Comparison of ENCODE assay signal across 38 cellular contexts in genomic region chr14:101575581-101575980, GRCh38. TPM values are rescaled to one million over a fixed set of nuclear protein-coding genes. Genes with fewer than 3 reads are reported as not detected.
"Had no signal": no experiment of that assay in that cellular context is flagged by ENCODE, and none has a peak within 500 bp of the region (broad histone marks: within the 10 kb centered on the region; RNA-seq: fewer than 3 reads in every experiment).

No MANE protein-coding gene starts in this region.

- H3K9me3 Mint-ChIP-seq: activated naive CD4-positive, alpha-beta T cell treated with anti-CD3 and anti-CD28 coated beads, Interleukin-2, amount 50 U/mL, for 24 hours; activated naive CD8-positive, alpha-beta T cell treated with anti-CD3 and anti-CD28 coated beads, Interleukin-2, amount 50 U/mL, for 24 hours; activated T-helper 2 cell treated with anti-CD3 and anti-CD28 coated beads, Interferon-gamma antibody, Interleukin-2, Interleukin-4, amounts not matched to agents 10 μg/mL and 5 μg/mL and 100 μg/mL, durations not matched to agents 14 hours and 24 hours and 36 hours; dendritic cell treated with granulocyte-macrophage colony-stimulating factor and Interleukin-4, amounts not matched to agents 40 ng/mL and 50 ng/mL, for 4 days; stimulated activated memory B cell treated with anti-CD40 and anti-IgM and Interleukin-4, amounts not matched to agents 10 μg/mL and 1 μg/mL and 100 μg/mL, for 72 hours had no signal

- H3K4me3 ChIP-seq: breast epithelium, esophagus squamous epithelium, hepatocyte, pancreas, prostate gland, sigmoid colon, suprapubic skin, tibial artery, upper lobe of right lung had no signal

- H3K4me3 Mint-ChIP-seq: activated CD8-positive, alpha-beta memory T cell treated with anti-CD3 and anti-CD28 coated beads, Interleukin-2, amount 10 ng/mL, durations not matched to agents 7 days and 5 days; activated CD8-positive, alpha-beta T cell treated with anti-CD3 and anti-CD28 coated beads, Interleukin-2, amount 10 ng/mL, durations not matched to agents 7 days and 5 days; activated naive CD4-positive, alpha-beta T cell treated with anti-CD3 and anti-CD28 coated beads, Interleukin-2, amount 50 U/mL, for 24 hours; activated naive CD8-positive, alpha-beta T cell treated with anti-CD3 and anti-CD28 coated beads, Interleukin-2, amount 50 U/mL, for 24 hours; dendritic cell treated with granulocyte-macrophage colony-stimulating factor and Interleukin-4, amounts not matched to agents 40 ng/mL and 50 ng/mL, for 4 days; immature natural killer cell; memory B cell; nephron; stimulated activated memory B cell treated with anti-CD40 and anti-IgM and Interleukin-4, amounts not matched to agents 10 μg/mL and 1 μg/mL and 100 μg/mL, for 72 hours; T-helper 17 cell had no signal

- H3K27ac ChIP-seq: breast epithelium, epithelial cell of prostate, esophagus squamous epithelium, hepatocyte, pancreas, prostate gland, sigmoid colon, suprapubic skin, tibial artery, upper lobe of right lung, WERI-Rb-1 had no signal

- H3K36me3 ChIP-seq: breast epithelium, esophagus squamous epithelium, pancreas, prostate gland, sigmoid colon, suprapubic skin, tibial artery, upper lobe of right lung, WERI-Rb-1 had no signal

- H3K36me3 Mint-ChIP-seq: activated CD8-positive, alpha-beta memory T cell treated with anti-CD3 and anti-CD28 coated beads, Interleukin-2, amount 10 ng/mL, durations not matched to agents 7 days and 5 days; activated naive CD4-positive, alpha-beta T cell treated with anti-CD3 and anti-CD28 coated beads, Interleukin-2, amount 50 U/mL, for 24 hours; immature natural killer cell; memory B cell; stimulated activated memory B cell treated with anti-CD40 and anti-IgM and Interleukin-4, amounts not matched to agents 10 μg/mL and 1 μg/mL and 100 μg/mL, for 72 hours had no signal

- H2AFZ ChIP-seq: hepatocyte had no signal

- DNase-seq: activated CD4-positive, alpha-beta T cell treated with anti-CD3 and anti-CD28 coated beads for 1 hour; activated CD4-positive, alpha-beta T cell treated with anti-CD3 and anti-CD28 coated beads, Interleukin-2, amount 50 U/mL, for 1 hour; activated CD8-positive, alpha-beta memory T cell treated with anti-CD3 and anti-CD28 coated beads, Interleukin-2, amount 10 ng/mL, durations not matched to agents 7 days and 5 days; activated CD8-positive, alpha-beta T cell treated with anti-CD3 and anti-CD28 coated beads, Interleukin-2, amount 10 ng/mL, durations not matched to agents 7 days and 5 days; activated naive CD8-positive, alpha-beta T cell treated with anti-CD3 and anti-CD28 coated beads, Interleukin-2, amount 50 U/mL, for 24 hours; activated T-cell treated with anti-CD3 and anti-CD28 coated beads, Interleukin-2, amount 50 U/mL, for 48 hours; amygdala; central memory CD4-positive, alpha-beta T cell; effector CD4-positive, alpha-beta T cell; esophagus squamous epithelium; foreskin melanocyte; immature natural killer cell; nucleus accumbens; retina; sigmoid colon; small intestine; stimulated activated CD4-positive, alpha-beta T cell treated with anti-CD3 and anti-CD28 coated beads, Interleukin-1b, Interleukin-23, amount 100 ng/mL, for 48 hours; stimulated activated CD4-positive, alpha-beta T cell treated with anti-CD3 and anti-CD28 coated beads, Interleukin-4, amount 100 ng/mL, for 4 hours; stimulated activated CD8-positive, alpha-beta memory T cell treated with anti-CD3 and anti-CD28 coated beads, Interleukin-4, amount 100 ng/mL, for 48 hours; T-helper 17 cell; T1000; tibial artery; upper lobe of right lung; WERI-Rb-1 had no signal

- H3K4me1 ChIP-seq: breast epithelium, esophagus squamous epithelium, pancreas, prostate gland, sigmoid colon, suprapubic skin, tibial artery, upper lobe of right lung had no signal

- H3K27me3 ChIP-seq: breast epithelium, hepatocyte, upper lobe of right lung had no signal

- H3K4me2 ChIP-seq: hepatocyte had no signal

- ATAC-seq: activated CD8-positive, alpha-beta memory T cell treated with anti-CD3 and anti-CD28 coated beads, Interleukin-2, amount 10 ng/mL, durations not matched to agents 7 days and 5 days; activated CD8-positive, alpha-beta T cell treated with anti-CD3 and anti-CD28 coated beads, Interleukin-2, amount 10 ng/mL, durations not matched to agents 7 days and 5 days; activated naive CD8-positive, alpha-beta T cell treated with anti-CD3 and anti-CD28 coated beads, Interleukin-2, amount 50 U/mL, for 24 hours; pancreas; stimulated activated memory B cell treated with anti-CD40 and anti-IgM and Interleukin-4, amounts not matched to agents 10 μg/mL and 1 μg/mL and 100 μg/mL, for 72 hours; T-helper 17 cell; upper lobe of right lung had no signal

- H3K27ac Mint-ChIP-seq: activated CD8-positive, alpha-beta memory T cell treated with anti-CD3 and anti-CD28 coated beads, Interleukin-2, amount 10 ng/mL, durations not matched to agents 7 days and 5 days; activated CD8-positive, alpha-beta T cell treated with anti-CD3 and anti-CD28 coated beads, Interleukin-2, amount 10 ng/mL, durations not matched to agents 7 days and 5 days; activated naive CD4-positive, alpha-beta T cell treated with anti-CD3 and anti-CD28 coated beads, Interleukin-2, amount 50 U/mL, for 24 hours; activated naive CD8-positive, alpha-beta T cell treated with anti-CD3 and anti-CD28 coated beads, Interleukin-2, amount 50 U/mL, for 24 hours; activated T-helper 2 cell treated with anti-CD3 and anti-CD28 coated beads, Interferon-gamma antibody, Interleukin-2, Interleukin-4, amounts not matched to agents 10 μg/mL and 5 μg/mL and 100 μg/mL, durations not matched to agents 14 hours and 24 hours and 36 hours; dendritic cell treated with granulocyte-macrophage colony-stimulating factor and Interleukin-4, amounts not matched to agents 40 ng/mL and 50 ng/mL, for 4 days; memory B cell; nephron; stimulated activated memory B cell treated with anti-CD40 and anti-IgM and Interleukin-4, amounts not matched to agents 10 μg/mL and 1 μg/mL and 100 μg/mL, for 72 hours; T-helper 17 cell had no signal

- H3K9me3 ChIP-seq: breast epithelium, esophagus squamous epithelium, pancreas, prostate gland, sigmoid colon, suprapubic skin, tibial artery, upper lobe of right lung had no signal

- H3K27me3 Mint-ChIP-seq: activated naive CD4-positive, alpha-beta T cell treated with anti-CD3 and anti-CD28 coated beads, Interleukin-2, amount 50 U/mL, for 24 hours had no signal

- H3K4me1 Mint-ChIP-seq: activated CD8-positive, alpha-beta memory T cell treated with anti-CD3 and anti-CD28 coated beads, Interleukin-2, amount 10 ng/mL, durations not matched to agents 7 days and 5 days; activated naive CD4-positive, alpha-beta T cell treated with anti-CD3 and anti-CD28 coated beads, Interleukin-2, amount 50 U/mL, for 24 hours; activated naive CD8-positive, alpha-beta T cell treated with anti-CD3 and anti-CD28 coated beads, Interleukin-2, amount 50 U/mL, for 24 hours; immature natural killer cell; memory B cell; nephron; stimulated activated memory B cell treated with anti-CD40 and anti-IgM and Interleukin-4, amounts not matched to agents 10 μg/mL and 1 μg/mL and 100 μg/mL, for 72 hours had no signal

- H3K79me2 ChIP-seq: hepatocyte had no signal

- FAIRE-seq: endometrium, pancreas, small intestine had no signal

RNA-seq across cellular contexts. Expression of gene DIO3, which starts 14.3 kb away (rescaled TPM):
- total RNA-seq: activated CD8-positive, alpha-beta memory T cell treated with anti-CD3 and anti-CD28 coated beads, Interleukin-2, amount 10 ng/mL, durations not matched to agents 7 days and 5 days; activated CD8-positive, alpha-beta T cell treated with anti-CD3 and anti-CD28 coated beads, Interleukin-2, amount 10 ng/mL, durations not matched to agents 7 days and 5 days; activated T-helper 2 cell treated with anti-CD3 and anti-CD28 coated beads, Interferon-gamma antibody, Interleukin-2, Interleukin-4, amounts not matched to agents 10 μg/mL and 5 μg/mL and 100 μg/mL, durations not matched to agents 14 hours and 24 hours and 36 hours; mononuclear cell; T-helper 17 cell had no signal
- polyA plus RNA-seq: immature natural killer cell had no signal
